Comparison of ENCODE assay signal across 16 cellular contexts in the genomic region with DNA sequence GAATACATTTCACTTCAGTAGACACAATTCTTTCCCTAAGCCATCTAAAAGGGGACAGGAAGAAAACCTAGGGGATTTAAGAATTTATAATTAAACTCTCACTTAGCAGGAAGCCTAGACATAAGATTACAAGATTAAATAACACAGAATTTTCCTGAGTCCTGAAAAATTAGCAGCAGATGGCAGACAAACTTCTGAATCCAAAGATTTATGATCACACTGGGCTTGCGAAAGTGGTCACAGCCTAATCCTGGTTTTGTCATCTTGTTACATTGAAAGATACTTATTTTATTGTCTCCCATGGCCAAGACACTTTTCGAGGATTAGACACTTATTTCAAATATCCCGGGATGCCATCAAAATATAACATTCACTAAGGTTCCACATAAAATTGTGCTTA. TPM values are rescaled to one million over a fixed set of nuclear protein-coding genes. Genes with fewer than 3 reads are reported as not detected.
A peak's percentile ranks its signal among the peaks of the same experiment; 100 is the strongest.
DNase-seq lines count a peak whose midpoint lies in the region; ATAC-seq, FAIRE-seq and TF ChIP-seq lines count a peak whose summit lies in the region.
"Had no signal": no experiment of that assay in that cellular context is flagged by ENCODE, and none has a peak within 500 bp of the region (broad histone marks: within the 10 kb centered on the region; RNA-seq: fewer than 3 reads in every experiment).

No MANE protein-coding gene starts in this region.

- H3K4me2 ChIP-seq in HepG2 (ENCODE audit: low read depth, low read length): peak overlapping the region; percentile 84; the same call in 1 of the 2 replicates

- H3K4me3 ChIP-seq in RWPE2 (ENCODE audit: severe bottlenecking): no peak overlapping the region
- H3K4me3 ChIP-seq in HepG2 (replicated peaks in 1 of 3; ENCODE audit: insufficient read depth in 1 of 3, low read depth in 2 of 3, low read length in 3 of 3): peak overlapping the region in 1 of 3 experiments; percentile 72; a peak in 2 of 6 replicates
- H3K4me3 ChIP-seq in upper lobe of left lung: no peak overlapping the region
- H3K4me3 ChIP-seq: A549 had no signal

- peaks cover 51% of the 10 kb centered on the region for H3K4me1 Mint-ChIP-seq in activated T-cell treated with anti-CD3 and anti-CD28 coated beads, Interleukin-2, amount 50 U/mL, for 72 hours (ENCODE audit: low read depth)

- H3K4me1 ChIP-seq in RWPE2 (ENCODE audit: insufficient read depth, poor library complexity, severe bottlenecking) (peaks cover 20% of the 10 kb centered on the region), HepG2 (ENCODE audit: insufficient read depth, low read length) (peaks cover 65% of the 10 kb centered on the region), upper lobe of left lung (peaks cover 23 to 38% (median 26%) of the 10 kb centered on the region in 4 donors)

- H3K36me3 ChIP-seq in RWPE2 (ENCODE audit: low read depth) (peaks cover 64% of the 10 kb centered on the region), HepG2 (replicated peaks in 1 of 2; ENCODE audit: control insufficient read depth in 1 of 2, insufficient read depth in 2 of 2, low read length in 2 of 2) (peaks cover 0 to 18% of the 10 kb centered on the region in 2 experiments; a peak in 3 of 5 replicates), upper lobe of left lung (peaks cover 0 to 7% (median 2%) of the 10 kb centered on the region in 4 donors)

- H3K27ac ChIP-seq in RWPE2 (ENCODE audit: poor library complexity, severe bottlenecking) (peak overlapping the region; percentile 62), HepG2 (ENCODE audit: extremely low read length, insufficient read depth, low read length) (peak overlapping the region; percentile 81), upper lobe of left lung (peak overlapping the region; percentile 38 to 90 (median 64))
- H3K27ac ChIP-seq: A549, dorsolateral prefrontal cortex had no signal

- ATAC-seq in activated T-cell treated with anti-CD3 and anti-CD28 coated beads, Interleukin-2, amount 50 U/mL, for 72 hours (replicated peaks in 1 of 2): no peak
- no peak for ATAC-seq in RWPE2 (ENCODE audit: low read depth)
- ATAC-seq in HepG2: no peak
- ATAC-seq in upper lobe of left lung (ENCODE audit: low FRiP score in 2 of 2): no peak
- no peak for ATAC-seq in left colon
- no peak for ATAC-seq in HG02938 (IDR thresholded peaks at IDR 0.05; ENCODE audit: unreplicated experiment)
- ATAC-seq: A549 had no signal

- FAIRE-seq in HepG2 (lab: Jason Lieb, UNC): no peak
- FAIRE-seq: A549 had no signal

- no peaks in the 10 kb centered on the region for H3K9me3 Mint-ChIP-seq in activated T-cell treated with anti-CD3 and anti-CD28 coated beads, Interleukin-2, amount 50 U/mL, for 72 hours
- H3K9me3 Mint-ChIP-seq: activated CD4-positive, alpha-beta memory T cell treated with anti-CD3 and anti-CD28 coated beads, Interleukin-2, amount 10 ng/mL, durations not matched to agents 7 days and 5 days; HFFc6 had no signal

- intact Hi-C loops in HepG2 (cut with micrococcal nuclease; ENCODE audit: unreplicated experiment): no loop called here
- intact Hi-C loops in left colon (cut with DNase I, micrococcal nuclease): no loop called here

- DNase-seq in activated T-cell treated with anti-CD3 and anti-CD28 coated beads, Interleukin-2, amount 50 U/mL, for 72 hours: no peak
- DNase-seq in activated T-cell treated with anti-CD3 and anti-CD28 coated beads, Interleukin-2, amount 50 U/mL, for 48 hours: no peak
- DNase-seq in RWPE2 (ENCODE audit: low spot score) (no peak), HepG2 (ENCODE audit: low spot score) (no peak), upper lobe of left lung (no peak), left colon (no peak), GM10266 (ENCODE audit: extremely low spot score) (no peak)
- DNase-seq: activated CD4-positive, alpha-beta memory T cell treated with anti-CD3 and anti-CD28 coated beads, Interleukin-2, amount 10 ng/mL, durations not matched to agents 7 days and 5 days; activated gamma-delta T cell; dorsolateral prefrontal cortex; HFFc6; hypothalamus; MM.1S; substantia nigra had no signal

- H2AFZ ChIP-seq in HepG2 (ENCODE audit: low read length): no peak overlapping the region

- TF ChIP-seq POLR2A in HepG2 (IDR thresholded peaks at IDR 0.05; ENCODE audit: insufficient read depth in 1 of 2, low read depth in 2 of 2, low read length in 2 of 2) (no peak), upper lobe of left lung (IDR thresholded peaks at IDR 0.05) (no peak)

- H3K36me3 Mint-ChIP-seq in activated T-cell treated with anti-CD3 and anti-CD28 coated beads, Interleukin-2, amount 50 U/mL, for 72 hours (ENCODE audit: insufficient read depth in 2 of 2): peaks cover 11 to 29% of the 10 kb centered on the region in 2 donors

- H3K9ac ChIP-seq in HepG2 (ENCODE audit: insufficient read depth, low read depth, low read length): no peak overlapping the region; the same call in 1 of the 2 replicates

- CTCF ChIA-PET in HepG2 (lab: Yijun Ruan, JAX; ENCODE audit: low intra/inter-chr PET ratio, low total read pairs): no interaction called here

- no peaks in the 10 kb centered on the region for H3K27me3 Mint-ChIP-seq in activated T-cell treated with anti-CD3 and anti-CD28 coated beads, Interleukin-2, amount 50 U/mL, for 72 hours (ENCODE audit: low read depth)
- H3K27me3 Mint-ChIP-seq: activated CD4-positive, alpha-beta memory T cell treated with anti-CD3 and anti-CD28 coated beads, Interleukin-2, amount 10 ng/mL, durations not matched to agents 7 days and 5 days had no signal

- BruUV-seq in HepG2 (replicated peaks; lab: Mats Ljungman, UMichigan): no TSS peak

- H3K4me3 Mint-ChIP-seq in activated T-cell treated with anti-CD3 and anti-CD28 coated beads, Interleukin-2, amount 50 U/mL, for 72 hours: peak overlapping the region in 1 of 2 donors; percentile 39
- H3K4me3 Mint-ChIP-seq: activated CD4-positive, alpha-beta memory T cell treated with anti-CD3 and anti-CD28 coated beads, Interleukin-2, amount 10 ng/mL, durations not matched to agents 7 days and 5 days; HFFc6 had no signal

- no peaks in the 10 kb centered on the region; the same call in 1 of the 2 replicates for H4K20me1 ChIP-seq in HepG2 (ENCODE audit: insufficient read depth, low read length)

- POLR2A ChIA-PET in HepG2 (lab: Yijun Ruan, JAX): interaction anchor here (0.6 kb wide), 1 partner anchor 76 kb away, joined by 3 read pairs; no protein-coding TSS in a partner anchor

- no peaks in the 10 kb centered on the region for H3K27me3 ChIP-seq in RWPE2 (ENCODE audit: insufficient read depth, poor library complexity, severe bottlenecking)
- no peaks in the 10 kb centered on the region; a peak in 1 of 5 replicates for H3K27me3 ChIP-seq in HepG2 (ENCODE audit: control insufficient read depth in 1 of 2, insufficient read depth in 2 of 2, low read length in 2 of 2)
- no peaks in the 10 kb centered on the region for H3K27me3 ChIP-seq in upper lobe of left lung
- H3K27me3 ChIP-seq: dorsolateral prefrontal cortex had no signal

- in situ Hi-C loops in HepG2 (cut with HindIII; ENCODE audit: extremely low pct_ligation_motif_present, low pct_unique_long_range_greater_than_20kb): no loop called here

- TF ChIP-seq CTCF in RWPE2 (IDR thresholded peaks at IDR 0.05; ENCODE audit: poor library complexity, severe bottlenecking) (no peak), HepG2 (CRISPR knock-in tag; IDR thresholded peaks at IDR 0.05) (no peak), upper lobe of left lung (IDR thresholded peaks at IDR 0.05) (no peak), GM10266 (IDR thresholded peaks at IDR 0.05; ENCODE audit: control insufficient read depth, insufficient read depth, low read depth, missing control alignments) (no peak)

- H3K9me3 ChIP-seq in RWPE2 (ENCODE audit: severe bottlenecking) (no peaks in the 10 kb centered on the region), HepG2 (ENCODE audit: low read length) (no peaks in the 10 kb centered on the region), upper lobe of left lung (no peaks in the 10 kb centered on the region)
- H3K9me3 ChIP-seq: A549 had no signal

- WGBS in HepG2 (ENCODE audit: low lambda C conversion rate): 89% methylated on average over 3 of the region's 3 CpGs
- 75 to 86% methylated on average over 3 of the region's 3 CpGs for WGBS in upper lobe of left lung, 2 donors

- peak overlapping the region; percentile 89 for H3K27ac Mint-ChIP-seq in activated T-cell treated with anti-CD3 and anti-CD28 coated beads, Interleukin-2, amount 50 U/mL, for 72 hours
- H3K27ac Mint-ChIP-seq: activated CD4-positive, alpha-beta memory T cell treated with anti-CD3 and anti-CD28 coated beads, Interleukin-2, amount 10 ng/mL, durations not matched to agents 7 days and 5 days; HFFc6 had no signal

- TF ChIP-seq EP300 in HepG2 (IDR thresholded peaks at IDR 0.05; ENCODE audit: low read depth in 2 of 2, low read length in 2 of 2): no peak
- no peak for TF ChIP-seq EP300 in HepG2 (CRISPR knock-in tag; IDR thresholded peaks at IDR 0.05; ENCODE audit: borderline replicate concordance)
- TF ChIP-seq EP300 in upper lobe of left lung (IDR thresholded peaks at IDR 0.05): no peak

- no peak for TF ChIP-seq RAD21 in HepG2 (CRISPR knock-in tag; IDR thresholded peaks at IDR 0.05)

- H3K79me2 ChIP-seq in HepG2 (ENCODE audit: insufficient read depth, low read length): peaks cover 59% of the 10 kb centered on the region

RNA-seq across cellular contexts. Expression of gene ERLIN1, which starts 2.9 kb away (rescaled TPM):
- 10 to 100 TPM; 15.1 to 17.8 TPM for total RNA-seq in activated T-cell treated with anti-CD3 and anti-CD28 coated beads, Interleukin-2, amount 50 U/mL, for 72 hours
- total RNA-seq in HepG2 (2016; rRNA removed; fragmentation: Illumina TruSeq; extraction: Trizol) (46.9 and 69.3 TPM in 2 replicates), upper lobe of left lung (10 to 100 TPM in 5 of 6 donors, 1 to 10 TPM in 1; 9.4 to 40.7 (median 24.4) TPM), left colon (10 to 100 TPM; 44.3 to 55.9 TPM)
- 5.5 and 7.0 TPM in 2 replicates for total RNA-seq in HepG2 (2016; cell fraction: cytosol; rRNA removed; fragmentation: Illumina TruSeq; extraction: Trizol; ENCODE audit: low read depth)
- 46.1 and 69.2 TPM in 2 replicates for total RNA-seq in HepG2 (2016; cell fraction: insoluble cytoplasmic fraction; rRNA removed; fragmentation: Illumina TruSeq; extraction: Trizol)
- total RNA-seq in HepG2 (2016; cell fraction: membrane; rRNA removed; fragmentation: Illumina TruSeq; extraction: Trizol): 19.6 and 23.2 TPM in 2 replicates
- 69.4 and 73.7 TPM in 2 replicates for total RNA-seq in HepG2 (2016; cell fraction: nucleus; rRNA removed; fragmentation: Illumina TruSeq; extraction: Trizol)
- 56.8 and 61.3 TPM in 2 replicates for polyA plus RNA-seq in HepG2 (2011; rRNA removed)
- 37.8 and 56.8 TPM in 2 replicates for polyA plus RNA-seq in HepG2 (2011; cell fraction: cytosol; rRNA removed)
- 18.0 and 23.0 TPM in 2 replicates for polyA plus RNA-seq in HepG2 (2011; cell fraction: nucleus; rRNA removed)
- 99.8 and 100 TPM in 2 replicates for polyA plus RNA-seq in HepG2 (2012)
- polyA plus RNA-seq in HepG2 (2016; cell fraction: cytosol; fragmentation: Illumina TruSeq; extraction: Trizol; ENCODE audit: low read depth): 5.5 and 6.1 TPM in 2 replicates
- polyA plus RNA-seq in HepG2 (2016; cell fraction: insoluble cytoplasmic fraction; fragmentation: Illumina TruSeq; extraction: Trizol; ENCODE audit: low read depth): 41.5 and 42.1 TPM in 2 replicates
- 12.8 and 13.4 TPM in 2 replicates for polyA plus RNA-seq in HepG2 (2016; cell fraction: membrane; fragmentation: Illumina TruSeq; extraction: Trizol; ENCODE audit: low read depth)
- 61.4 and 69.1 TPM in 2 replicates for polyA plus RNA-seq in HepG2 (2016; cell fraction: nucleus; fragmentation: Illumina TruSeq; extraction: Trizol; ENCODE audit: insufficient read depth, low read depth)
- 18.3 and 32.9 TPM in 2 replicates for polyA minus RNA-seq in HepG2 (2011; rRNA and poly(A)+ RNA removed; ENCODE audit: low replicate concordance)
- polyA minus RNA-seq in HepG2 (2011; cell fraction: cytosol; rRNA and poly(A)+ RNA removed): 32.7 and 42.3 TPM in 2 replicates
- polyA minus RNA-seq in HepG2 (2011; cell fraction: nucleus; rRNA and poly(A)+ RNA removed): 15.5 and 28.8 TPM in 2 replicates

RNA-seq across cellular contexts. Expression of gene CHUK, which starts 46.5 kb away (rescaled TPM):
- total RNA-seq in activated T-cell treated with anti-CD3 and anti-CD28 coated beads, Interleukin-2, amount 50 U/mL, for 72 hours: 10 to 100 TPM; 25.0 to 26.6 TPM
- total RNA-seq in HepG2 (2016; rRNA removed; fragmentation: Illumina TruSeq; extraction: Trizol) (30.3 and 44.3 TPM in 2 replicates), upper lobe of left lung (10 to 100 TPM in 4 of 6 donors, 1 to 10 TPM in 2; 8.8 to 27.3 (median 18.7) TPM), left colon (10 to 100 TPM; 21.8 to 22.5 TPM)
- total RNA-seq in HepG2 (2016; cell fraction: cytosol; rRNA removed; fragmentation: Illumina TruSeq; extraction: Trizol; ENCODE audit: low read depth): 6.8 and 7.5 TPM in 2 replicates
- 30.4 and 46.1 TPM in 2 replicates for total RNA-seq in HepG2 (2016; cell fraction: insoluble cytoplasmic fraction; rRNA removed; fragmentation: Illumina TruSeq; extraction: Trizol)
- 24.6 and 29.0 TPM in 2 replicates for total RNA-seq in HepG2 (2016; cell fraction: membrane; rRNA removed; fragmentation: Illumina TruSeq; extraction: Trizol)
- 22.5 and 27.6 TPM in 2 replicates for total RNA-seq in HepG2 (2016; cell fraction: nucleus; rRNA removed; fragmentation: Illumina TruSeq; extraction: Trizol)
- 8.0 and 9.6 TPM in 2 replicates for polyA plus RNA-seq in HepG2 (2011; rRNA removed)
- 3.3 and 5.6 TPM in 2 replicates for polyA plus RNA-seq in HepG2 (2011; cell fraction: cytosol; rRNA removed)
- 4.2 and 5.5 TPM in 2 replicates for polyA plus RNA-seq in HepG2 (2011; cell fraction: nucleus; rRNA removed)
- polyA plus RNA-seq in HepG2 (2012): 11.6 and 13.1 TPM in 2 replicates
- polyA plus RNA-seq in HepG2 (2016; cell fraction: cytosol; fragmentation: Illumina TruSeq; extraction: Trizol; ENCODE audit: low read depth): 2.9 and 3.7 TPM in 2 replicates
- polyA plus RNA-seq in HepG2 (2016; cell fraction: insoluble cytoplasmic fraction; fragmentation: Illumina TruSeq; extraction: Trizol; ENCODE audit: low read depth): 33.0 and 35.1 TPM in 2 replicates
- 12.8 and 13.9 TPM in 2 replicates for polyA plus RNA-seq in HepG2 (2016; cell fraction: membrane; fragmentation: Illumina TruSeq; extraction: Trizol; ENCODE audit: low read depth)
- polyA plus RNA-seq in HepG2 (2016; cell fraction: nucleus; fragmentation: Illumina TruSeq; extraction: Trizol; ENCODE audit: insufficient read depth, low read depth): 27.5 and 30.3 TPM in 2 replicates
- 3.2 and 11.7 TPM in 2 replicates for polyA minus RNA-seq in HepG2 (2011; rRNA and poly(A)+ RNA removed; ENCODE audit: low replicate concordance)
- polyA minus RNA-seq in HepG2 (2011; cell fraction: cytosol; rRNA and poly(A)+ RNA removed): 7.4 and 9.3 TPM in 2 replicates
- 14.3 and 18.0 TPM in 2 replicates for polyA minus RNA-seq in HepG2 (2011; cell fraction: nucleus; rRNA and poly(A)+ RNA removed)
